23 cellular contexts compared by ENCODE assay signal in the genomic region with DNA sequence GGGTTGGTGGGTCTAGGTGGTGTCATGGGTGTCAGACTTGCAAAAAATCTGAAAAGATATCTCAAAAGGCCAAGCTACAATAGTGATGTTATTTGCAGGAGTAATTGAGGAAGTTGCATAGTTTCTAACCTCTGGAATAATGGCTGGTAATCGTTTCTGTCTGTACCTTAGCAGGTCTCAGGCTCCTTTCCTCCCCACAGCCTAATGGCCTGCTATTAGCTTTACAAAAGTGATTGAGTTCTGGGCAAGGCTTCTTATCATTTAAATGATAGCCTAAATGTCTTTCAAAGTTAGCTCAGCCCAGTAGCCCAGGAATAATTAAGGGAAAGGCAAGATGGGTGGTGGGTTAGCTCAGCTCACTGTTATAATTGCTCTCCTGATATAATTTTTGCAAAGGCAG. TPM values are rescaled to one million over a fixed set of nuclear protein-coding genes. Genes with fewer than 3 reads are reported as not detected.
DNase-seq lines count a peak whose midpoint lies in the region; ATAC-seq and TF ChIP-seq lines count a peak whose summit lies in the region.
"Had no signal": no experiment of that assay in that cellular context is flagged by ENCODE, and none has a peak within 500 bp of the region (broad histone marks: within the 10 kb centered on the region; RNA-seq: fewer than 3 reads in every experiment).

No MANE protein-coding gene starts in this region.

- H3K36me3 Mint-ChIP-seq in GM23338 (ENCODE audit: low read depth) (peaks cover 70% of the 10 kb centered on the region), neural crest cell (ENCODE audit: low read depth) (peaks cover 5% of the 10 kb centered on the region)
- H3K36me3 Mint-ChIP-seq: CD4-positive, CD25-positive, alpha-beta regulatory T cell had no signal

- peaks cover 29% of the 10 kb centered on the region for H3K4me1 ChIP-seq in GM23338 (ENCODE audit: insufficient read depth)
- peaks cover 28% of the 10 kb centered on the region for H3K4me1 ChIP-seq in HUES64 (ENCODE audit: insufficient read depth, low read length)
- H3K4me1 ChIP-seq in hepatocyte (ENCODE audit: insufficient read depth): no peaks in the 10 kb centered on the region
- H3K4me1 ChIP-seq: BLaER1, Peyer's patch had no signal

- H3K4me3 ChIP-seq in GM23338 (no peak overlapping the region), HUES64 (ENCODE audit: low read length) (no peak overlapping the region), hepatocyte (no peak overlapping the region)
- H3K4me3 ChIP-seq: BLaER1, GM12878, Peyer's patch had no signal

- 0% methylated on average over 1 of the region's 1 CpG for WGBS in HUES64
- WGBS in hepatocyte (ENCODE audit: low lambda C conversion rate, missing lambda C conversion rate): 11% methylated on average over 1 of the region's 1 CpG

- H3K4me2 ChIP-seq in GM23338: peak overlapping the region; percentile 50
- H3K4me2 ChIP-seq in hepatocyte: no peak overlapping the region
- H3K4me2 ChIP-seq: BLaER1 had no signal

- peaks cover 29% of the 10 kb centered on the region for H3K4me1 Mint-ChIP-seq in GM23338
- no peaks in the 10 kb centered on the region for H3K4me1 Mint-ChIP-seq in neural crest cell
- H3K4me1 Mint-ChIP-seq: CD4-positive, CD25-positive, alpha-beta regulatory T cell had no signal

- H3K79me2 ChIP-seq in GM23338 (replicated peaks; ENCODE audit: insufficient read depth): no peaks in the 10 kb centered on the region
- no peaks in the 10 kb centered on the region for H3K79me2 ChIP-seq in hepatocyte

- peak overlapping the region; percentile 35; the same call in 1 of the 2 replicates for H3K9ac ChIP-seq in HUES64 (ENCODE audit: low read depth, low read length)
- H3K9ac ChIP-seq: BLaER1 had no signal

- H3K4me3 Mint-ChIP-seq in GM23338 (peak overlapping the region; percentile 22; the same call in 2 of the 3 replicates), neural crest cell (no peak overlapping the region)
- H3K4me3 Mint-ChIP-seq: CD4-positive, CD25-positive, alpha-beta regulatory T cell had no signal

- H3K36me3 ChIP-seq in GM23338 (ENCODE audit: insufficient read depth): peaks cover 11% of the 10 kb centered on the region; the same call in 1 of the 2 replicates
- H3K36me3 ChIP-seq in HUES64 (ENCODE audit: insufficient read depth, low read length): no peaks in the 10 kb centered on the region
- H3K36me3 ChIP-seq in hepatocyte (replicated peaks; ENCODE audit: insufficient read depth, low read depth): no peaks in the 10 kb centered on the region
- H3K36me3 ChIP-seq: BLaER1, Peyer's patch had no signal

- TF ChIP-seq CTCF in GM23338 (conservative IDR thresholded peaks at IDR 0.05; ENCODE audit: low read depth in 2 of 2): no peak
- TF ChIP-seq CTCF in hepatocyte (IDR thresholded peaks at IDR 0.05; ENCODE audit: poor library complexity): no peak
- TF ChIP-seq CTCF in neural crest cell (conservative IDR thresholded peaks at IDR 0.05): no peak

- peaks cover 12% of the 10 kb centered on the region for H3F3A ChIP-seq in GM23338 (replicated peaks; ENCODE audit: low read depth)

- H2AFZ ChIP-seq in GM23338: no peak overlapping the region
- H2AFZ ChIP-seq in hepatocyte: no peak overlapping the region

- H3K27ac Mint-ChIP-seq in GM23338: peak overlapping the region; percentile 91
- H3K27ac Mint-ChIP-seq in neural crest cell (ENCODE audit: unreplicated experiment): peak overlapping the region; percentile 19
- H3K27ac Mint-ChIP-seq: CD4-positive, CD25-positive, alpha-beta regulatory T cell had no signal

- ATAC-seq in GM23338 (peak; percentile 91), GM18519 (IDR thresholded peaks at IDR 0.05; ENCODE audit: low FRiP score, unreplicated experiment) (no peak)
- no peak for ATAC-seq in activated CD4-positive, CD25-positive, alpha-beta regulatory T cell treated with anti-CD3 and anti-CD28 coated beads, Interleukin-2, amount 50 U/mL, for 24 hours
- ATAC-seq: GM12878, HepG2 had no signal

- H3K9me2 ChIP-seq in GM23338 (ENCODE audit: insufficient read depth) (peaks cover 33% of the 10 kb centered on the region), hepatocyte (replicated peaks; ENCODE audit: insufficient read depth) (no peaks in the 10 kb centered on the region)

- peaks cover 11% of the 10 kb centered on the region; the same call in 1 of the 2 replicates for H3K9me3 ChIP-seq in HUES64 (ENCODE audit: insufficient read depth, low read depth, low read length)
- H3K9me3 ChIP-seq in hepatocyte (ENCODE audit: low read depth): no peaks in the 10 kb centered on the region

- H4K20me1 ChIP-seq in GM23338 (replicated peaks; ENCODE audit: insufficient read depth) (no peaks in the 10 kb centered on the region), hepatocyte (ENCODE audit: insufficient read depth, poor library complexity, severe bottlenecking) (no peaks in the 10 kb centered on the region)
- H4K20me1 ChIP-seq: BLaER1 had no signal

- no peaks in the 10 kb centered on the region for H3K27me3 ChIP-seq in GM23338 (ENCODE audit: insufficient read depth)
- no peaks in the 10 kb centered on the region for H3K27me3 ChIP-seq in HUES64 (ENCODE audit: insufficient read depth, low read length)
- H3K27me3 ChIP-seq in hepatocyte: no peaks in the 10 kb centered on the region
- H3K27me3 ChIP-seq: BLaER1, Peyer's patch had no signal

- peak overlapping the region; percentile 89 for H3K27ac ChIP-seq in GM23338 (ENCODE audit: low read depth)
- H3K27ac ChIP-seq in HUES64 (ENCODE audit: low read depth, low read length): peak overlapping the region; percentile 67
- peak overlapping the region; percentile 43 for H3K27ac ChIP-seq in hepatocyte
- H3K27ac ChIP-seq: BLaER1, Peyer's patch had no signal

- H3K27me3 Mint-ChIP-seq in GM23338 (ENCODE audit: insufficient read depth, low read depth, poor library complexity): peaks cover 3% of the 10 kb centered on the region
- H3K27me3 Mint-ChIP-seq in neural crest cell (ENCODE audit: low read depth): peaks cover 39% of the 10 kb centered on the region

- DNase-seq in GM23338 (ENCODE audit: low spot score) (peak; percentile 76), hepatocyte (ENCODE audit: low spot score) (no peak), neural crest cell (ENCODE audit: low read depth, low spot score) (no peak), NCI-H1436 (lab: John Stamatoyannopoulos, UW) (no peak)
- DNase-seq: CD4-positive, CD25-positive, alpha-beta regulatory T cell; COR-L47; GDM1; Karpas-422; NCI-H1105 treated with DMSO at 0.1 percent for 48 hours; NCI-H2029; NCI-H446 treated with DMSO at 0.1 percent for 48 hours; NCI-H526; NCI-H82; NK-92 treated with Interleukin-12 subunit alpha and Interleukin-12 subunit beta, amount 100 ng/mL, for 24 hours; Peyer's patch; SHP77 treated with DMSO at 0.1 percent for 48 hours had no signal

- H3K9me3 Mint-ChIP-seq in GM23338: peaks cover 31% of the 10 kb centered on the region
- no peaks in the 10 kb centered on the region for H3K9me3 Mint-ChIP-seq in neural crest cell

TF ChIP-seq in GM23338, 12 proteins besides CTCF, POLR2A, EP300 and RAD21 (continues in another document):
- peak; percentile 82 for TF ChIP-seq NANOG (IDR thresholded peaks at IDR 0.05; ENCODE audit: borderline replicate concordance)

RNA-seq across cellular contexts. Expression of gene IGSF5, which starts 37.7 kb away (rescaled TPM):
- total RNA-seq in GM23338 (2014; rRNA removed; shearing (Covaris generic)): 4.2 and 10.1 TPM in 2 replicates
- polyA plus RNA-seq in GM23338 (2016; fragmentation: Nextera tagmentation; extraction: Ambion mirVana): 3.8 and 4.4 TPM in 2 replicates
- 1.8 TPM for polyA plus RNA-seq in HUES64 (2013, experiment 1 of 2)
- 2.1 TPM for polyA plus RNA-seq in HUES64 (2013, experiment 2 of 2)
- 0.10 and 0.56 TPM in 2 replicates for total RNA-seq in hepatocyte
- 0.86 TPM in 1 of 2 replicates, not detected in the other for polyA plus RNA-seq in hepatocyte
- 0.77 and 0.80 TPM in 2 replicates for total RNA-seq in neural crest cell
- total RNA-seq: CD4-positive, CD25-positive, alpha-beta regulatory T cell; GM12878; HepG2; Peyer's patch had no signal
- polyA plus RNA-seq: AG04450; CD4-positive, CD25-positive, alpha-beta regulatory T cell; GM12878; HepG2 had no signal
